ENCODE assay signal across 11 cellular contexts in genomic region chr18:48330016-48330991, GRCh38.
A peak's percentile ranks its signal among the peaks of the same experiment; 100 is the strongest.
DNase-seq lines count a peak whose midpoint lies in the region; ATAC-seq and TF ChIP-seq lines count a peak whose summit lies in the region.
"Had no signal": no experiment of that assay in that cellular context is flagged by ENCODE, and none has a peak within 500 bp of the region (broad histone marks: within the 10 kb centered on the region; RNA-seq: fewer than 3 reads in every experiment).

No MANE protein-coding gene starts in this region.

- H3K79me1 ChIP-seq in trophoblast cell (ENCODE audit: low read length), result no peaks in the 10 kb centered on the region

- no peaks in the 10 kb centered on the region for H3K9me3 Mint-ChIP-seq in mesothelial cell of epicardium
- H3K9me3 Mint-ChIP-seq: dendritic cell treated with granulocyte-macrophage colony-stimulating factor and Interleukin-4, amounts not matched to agents 40 ng/mL and 50 ng/mL, for 4 days had no signal

- H4K8ac ChIP-seq in trophoblast cell (ENCODE audit: low read depth, low read length), result no peak overlapping the region

- H3K4me1 Mint-ChIP-seq in mesothelial cell of epicardium, result peaks cover 7% of the 10 kb centered on the region
- H3K4me1 Mint-ChIP-seq: naive B cell had no signal

- H2AK5ac ChIP-seq in trophoblast cell (ENCODE audit: low read length), result no peak overlapping the region

- no peak overlapping the region for H3K18ac ChIP-seq in trophoblast cell (ENCODE audit: low read length)

- H3K4me3 ChIP-seq in trophoblast cell (ENCODE audit: low read depth, low read length), result no peak overlapping the region

- DNase-seq in DMS53 treated with DMSO at 0.1 percent for 48 hours (lab: John Stamatoyannopoulos, UW; ENCODE audit: unreplicated experiment) (peak; percentile 100), NCI-H226 (peak; percentile 61), dedifferentiated amniotic fluid mesenchymal stem cell (ENCODE audit: extremely low spot score) (peak; percentile 45), trophoblast cell (no peak), mesothelial cell of epicardium (ENCODE audit: low spot score in 2 of 2, unreplicated experiment in 2 of 2) (no peak), occipital lobe (lab: John Stamatoyannopoulos, UW) (no peak)
- DNase-seq in stimulated activated CD4-positive, alpha-beta T cell treated with anti-CD3 and anti-CD28 coated beads, Interleukin-2, amount 100 ng/mL, for 48 hours, result no peak
- DNase-seq: activated CD4-positive, CD25-positive, alpha-beta regulatory T cell; naive B cell had no signal

- H3K27me3 ChIP-seq in trophoblast cell (ENCODE audit: insufficient read depth, low read length), result no peaks in the 10 kb centered on the region

- H3K4ac ChIP-seq in trophoblast cell (ENCODE audit: low read depth, low read length), result no peak overlapping the region

- H4K12ac ChIP-seq in trophoblast cell (ENCODE audit: low read depth, low read length), result no peak overlapping the region

- no peaks in the 10 kb centered on the region for H3K36me3 Mint-ChIP-seq in mesothelial cell of epicardium
- H3K36me3 Mint-ChIP-seq: naive B cell had no signal

- peak overlapping the region; percentile 12 for H4K91ac ChIP-seq in trophoblast cell (ENCODE audit: low read depth, low read length)

- H2AFZ ChIP-seq in trophoblast cell (ENCODE audit: insufficient read depth, low read length, poor library complexity), result no peak overlapping the region

- H3K27ac ChIP-seq in trophoblast cell (ENCODE audit: low read depth, low read length), result no peak overlapping the region

- peaks cover 5% of the 10 kb centered on the region for H3K27me3 Mint-ChIP-seq in mesothelial cell of epicardium (ENCODE audit: low read depth)

- no peak overlapping the region for H3K23ac ChIP-seq in trophoblast cell (ENCODE audit: low read length)

- no peaks in the 10 kb centered on the region for H3K79me2 ChIP-seq in trophoblast cell (ENCODE audit: control insufficient read depth, insufficient read depth, low read length, poor library complexity)

- no peak for TF ChIP-seq CTCF in mesothelial cell of epicardium (IDR thresholded peaks at IDR 0.05; ENCODE audit: unreplicated experiment)

- no peak overlapping the region for H3K4me2 ChIP-seq in trophoblast cell (ENCODE audit: low read length)

- no peak overlapping the region for H2BK120ac ChIP-seq in trophoblast cell (ENCODE audit: insufficient read depth, low read length, poor library complexity)

- H2BK12ac ChIP-seq in trophoblast cell (ENCODE audit: low read length), result no peak overlapping the region

- H2BK5ac ChIP-seq in trophoblast cell (ENCODE audit: low read depth, low read length, poor library complexity), result no peak overlapping the region

- no CpG with 5 or more reads among the region's 8 CpGs for WGBS in trophoblast cell (ENCODE audit: extremely low coverage, insufficient coverage, insufficient read length)

- no peak overlapping the region for H3K9ac ChIP-seq in trophoblast cell (ENCODE audit: low read length)

- no peaks in the 10 kb centered on the region for H3K4me1 ChIP-seq in trophoblast cell (ENCODE audit: control insufficient read depth in 1 of 2, insufficient read depth in 2 of 2, low read length in 2 of 2)

- ATAC-seq in GM19452 (IDR thresholded peaks at IDR 0.05; ENCODE audit: unreplicated experiment), result no peak

- H3K4me3 Mint-ChIP-seq in mesothelial cell of epicardium, result no peak overlapping the region
- H3K4me3 Mint-ChIP-seq: dendritic cell treated with granulocyte-macrophage colony-stimulating factor and Interleukin-4, amounts not matched to agents 40 ng/mL and 50 ng/mL, for 4 days; naive B cell had no signal

- no peak overlapping the region for H3K27ac Mint-ChIP-seq in mesothelial cell of epicardium
- H3K27ac Mint-ChIP-seq: dendritic cell treated with granulocyte-macrophage colony-stimulating factor and Interleukin-4, amounts not matched to agents 40 ng/mL and 50 ng/mL, for 4 days; naive B cell had no signal

- no peaks in the 10 kb centered on the region for H3K9me3 ChIP-seq in trophoblast cell (ENCODE audit: insufficient read depth, low read depth, low read length)

- H3K36me3 ChIP-seq in trophoblast cell (ENCODE audit: control insufficient read depth in 1 of 2, insufficient read depth in 2 of 2, low read length in 2 of 2), result no peaks in the 10 kb centered on the region

- no peak overlapping the region for H3K14ac ChIP-seq in trophoblast cell (ENCODE audit: low read length)

Comparison
In these comparisons a context has a peak if more than half of its experiments do, and no peak if none do; other contexts are left out.
1. DNase-seq: peak in DMS53 treated with DMSO at 0.1 percent for 48 hours (single experiment), NCI-H226 (single experiment) and dedifferentiated amniotic fluid mesenchymal stem cell (single experiment); none in trophoblast cell (0 of 2), mesothelial cell of epicardium (0 of 2), stimulated activated CD4-positive, alpha-beta T cell treated with anti-CD3 and anti-CD28 coated beads, Interleukin-2, amount 100 ng/mL, for 48 hours (0 of 2) and occipital lobe (single experiment).